ENCODE assay signal across 13 cellular contexts in genomic region chr15:25903024-25903581, GRCh38. TPM values are rescaled to one million over a fixed set of nuclear protein-coding genes. Genes with fewer than 3 reads are reported as not detected.
DNase-seq lines count a peak whose midpoint lies in the region; ATAC-seq and TF ChIP-seq lines count a peak whose summit lies in the region.
"Had no signal": no experiment of that assay in that cellular context is flagged by ENCODE, and none has a peak within 500 bp of the region (broad histone marks: within the 10 kb centered on the region; RNA-seq: fewer than 3 reads in every experiment).

No MANE protein-coding gene starts in this region.

- H3K36me3 Mint-ChIP-seq in WTC11: no peaks in the 10 kb centered on the region
- no peaks in the 10 kb centered on the region for H3K36me3 Mint-ChIP-seq in stimulated activated memory B cell treated with anti-CD40 and anti-IgM and Interleukin-4, amounts not matched to agents 10 μg/mL and 1 μg/mL and 100 μg/mL, for 72 hours

- H2BK20ac ChIP-seq in IMR-90 (ENCODE audit: low read depth, low read length): peak overlapping the region; percentile 33

- in situ Hi-C loops in IMR-90 (cut with MboI; ENCODE audit: low sequenced_read_pairs): no loop called here

- peak overlapping the region; percentile 58 for H3K14ac ChIP-seq in IMR-90 (replicated peaks; ENCODE audit: low read depth, low read length)

- H3K27ac ChIP-seq in IMR-90 (ENCODE audit: insufficient read depth, low read length): no peak overlapping the region

- H3K56ac ChIP-seq in IMR-90 (ENCODE audit: extremely low read depth, insufficient read depth, low read length): no peak overlapping the region

- no peak overlapping the region for H3K27ac Mint-ChIP-seq in WTC11
- H3K27ac Mint-ChIP-seq in stimulated activated memory B cell treated with anti-CD40 and anti-IgM and Interleukin-4, amounts not matched to agents 10 μg/mL and 1 μg/mL and 100 μg/mL, for 72 hours: no peak overlapping the region

- H2BK5ac ChIP-seq in IMR-90 (ENCODE audit: low read depth, low read length, poor library complexity, severe bottlenecking): peak overlapping the region; percentile 69

- POLR2A ChIA-PET in IMR-90 (lab: Charles Lee; ENCODE audit: unreplicated experiment): no interaction called here
- POLR2A ChIA-PET in WTC11 (lab: Charles Lee): no interaction called here

- H3K4me1 ChIP-seq in IMR-90 (ENCODE audit: control insufficient read depth, insufficient read depth, low read length): peaks cover 16% of the 10 kb centered on the region

- peak overlapping the region; percentile 37; the same call in 1 of the 2 replicates for H2AK5ac ChIP-seq in IMR-90 (ENCODE audit: low read depth, low read length)

- intact Hi-C loops in IMR-90 (cut with micrococcal nuclease) (no loop called here), left colon (cut with DNase I, micrococcal nuclease) (no loop called here)

- H3K9ac ChIP-seq in IMR-90 (ENCODE audit: low read depth, low read length): 0 out of 2 replicates have a peak overlapping the region, but pooled peaks have one; percentile 14

- H4K5ac ChIP-seq in IMR-90 (ENCODE audit: low read depth, low read length): peak overlapping the region; percentile 13; the same call in 1 of the 2 replicates

- H4K20me1 ChIP-seq in IMR-90 (ENCODE audit: insufficient read depth, low read length): no peaks in the 10 kb centered on the region

- TF ChIP-seq CTCF in IMR-90 (conservative IDR thresholded peaks at IDR 0.05; ENCODE audit: low read depth, low read length): no peak
- TF ChIP-seq CTCF in WTC11 (IDR thresholded peaks at IDR 0.05): no peak

- H4K8ac ChIP-seq in IMR-90 (ENCODE audit: low read depth in 2 of 2, low read length in 2 of 2): peak overlapping the region; percentile 42 to 78; a peak in 3 of 4 replicates

- peak overlapping the region; percentile 74 for H2AK9ac ChIP-seq in IMR-90 (replicated peaks; ENCODE audit: low read depth, low read length, poor library complexity)

- DNase-seq in IMR-90 (peak; percentile 41), WTC11 (ENCODE audit: low spot score) (no peak), left colon (no peak), activated gamma-delta T cell treated with Interleukin-2 at 50 U/mL for 16 hours (no peak), NCI-H526 (lab: John Stamatoyannopoulos, UW) (no peak)
- DNase-seq: activated CD4-positive, CD25-positive, alpha-beta regulatory T cell treated with anti-CD3 and anti-CD28 coated beads, Interleukin-2, amount 50 U/mL, for 72 hours; DMS153; KG1; NCI-H2171 treated with DMSO at 0.1 percent for 48 hours; SHP77; stimulated activated CD4-positive, alpha-beta T cell treated with anti-CD3 and anti-CD28 coated beads, Interleukin-2, amount 100 ng/mL, for 48 hours had no signal

- H3K4me2 ChIP-seq in IMR-90 (ENCODE audit: low read depth, low read length): no peak overlapping the region

- H2BK120ac ChIP-seq in IMR-90 (ENCODE audit: low read depth, low read length): peak overlapping the region; percentile 79

- TF ChIP-seq POLR2A in IMR-90 (IDR thresholded peaks at IDR 0.05; ENCODE audit: low read depth, low read length): no peak

- H3K9me3 ChIP-seq in IMR-90 (ENCODE audit: control insufficient read depth, insufficient read depth, low read length): no peaks in the 10 kb centered on the region

- ATAC-seq in IMR-90 (ENCODE audit: low read depth) (peak; percentile 65), WTC11 (peak; percentile 34; the same call in 1 of the 2 replicates), left colon (peak; percentile 44), HG03139 (IDR thresholded peaks at IDR 0.05; ENCODE audit: unreplicated experiment) (no peak)
- ATAC-seq in stimulated activated memory B cell treated with anti-CD40 and anti-IgM and Interleukin-4, amounts not matched to agents 10 μg/mL and 1 μg/mL and 100 μg/mL, for 72 hours: peak; percentile 18

- H3K18ac ChIP-seq in IMR-90 (ENCODE audit: low read depth, low read length): no peak overlapping the region; the same call in 1 of the 2 replicates

- H3K27me3 ChIP-seq in IMR-90 (ENCODE audit: control insufficient read depth, insufficient read depth, low read length): no peaks in the 10 kb centered on the region

- no peaks in the 10 kb centered on the region for H3K79me1 ChIP-seq in IMR-90 (ENCODE audit: low read depth in 1 of 2, low read length in 2 of 2)

- no peak overlapping the region for H3K4me3 Mint-ChIP-seq in WTC11
- H3K4me3 Mint-ChIP-seq in stimulated activated memory B cell treated with anti-CD40 and anti-IgM and Interleukin-4, amounts not matched to agents 10 μg/mL and 1 μg/mL and 100 μg/mL, for 72 hours: no peak overlapping the region

- CTCF ChIA-PET in IMR-90 (lab: Yijun Ruan, JAX) (no interaction called here), WTC11 (lab: Charles Lee) (interaction anchor here (0.6 to 1.2 kb wide), 4 partner anchors 38 to 120 kb away, joined by 3 to 5 read pairs (median 4); no protein-coding TSS in a partner anchor)

- no TSS peak for BruUV-seq in IMR-90 (replicated peaks; lab: Mats Ljungman, UMichigan)

- H3K36me3 ChIP-seq in IMR-90 (ENCODE audit: control insufficient read depth, insufficient read depth, low read length): no peaks in the 10 kb centered on the region

- H3K4me1 Mint-ChIP-seq in WTC11: peaks cover 8% of the 10 kb centered on the region
- no peaks in the 10 kb centered on the region for H3K4me1 Mint-ChIP-seq in stimulated activated memory B cell treated with anti-CD40 and anti-IgM and Interleukin-4, amounts not matched to agents 10 μg/mL and 1 μg/mL and 100 μg/mL, for 72 hours

- peaks cover 11% of the 10 kb centered on the region for H3K9me1 ChIP-seq in IMR-90 (ENCODE audit: insufficient read depth, low read length)

- H2BK15ac ChIP-seq in IMR-90 (ENCODE audit: low read depth, low read length): peak overlapping the region; percentile 65; the same call in 2 of the 3 replicates

- 40% methylated on average over 4 of the region's 10 CpGs; no CpG with 5 or more reads in 1 of the 2 experiments for WGBS in IMR-90 (ENCODE audit: extremely low coverage in 2 of 2, insufficient read length in 1 of 2), 2 experiments

- H3K27me3 Mint-ChIP-seq in WTC11 (ENCODE audit: low read depth): no peaks in the 10 kb centered on the region
- peaks cover 7% of the 10 kb centered on the region for H3K27me3 Mint-ChIP-seq in stimulated activated memory B cell treated with anti-CD40 and anti-IgM and Interleukin-4, amounts not matched to agents 10 μg/mL and 1 μg/mL and 100 μg/mL, for 72 hours

- dilution Hi-C loops in IMR-90 (cut with HindIII; ENCODE audit: low sequenced_read_pairs, unreplicated experiment): no loop called here

- H2AFZ ChIP-seq in IMR-90 (replicated peaks; ENCODE audit: low read length, poor library complexity): peak overlapping the region; percentile 83

- H3K4ac ChIP-seq in IMR-90 (ENCODE audit: low read depth, low read length): peak overlapping the region; percentile 64

- peak overlapping the region; percentile 82; the same call in 1 of the 2 replicates for H4K91ac ChIP-seq in IMR-90 (ENCODE audit: insufficient read depth, low read depth, low read length)

- no peak overlapping the region for H3K23ac ChIP-seq in IMR-90 (ENCODE audit: low read depth, low read length)

- no peaks in the 10 kb centered on the region for H3K9me3 Mint-ChIP-seq in WTC11
- no peaks in the 10 kb centered on the region for H3K9me3 Mint-ChIP-seq in stimulated activated memory B cell treated with anti-CD40 and anti-IgM and Interleukin-4, amounts not matched to agents 10 μg/mL and 1 μg/mL and 100 μg/mL, for 72 hours

- no peak for TF ChIP-seq RAD21 in IMR-90 (IDR thresholded peaks at IDR 0.05; ENCODE audit: low read length)

- no peak overlapping the region for H3K4me3 ChIP-seq in IMR-90 (ENCODE audit: insufficient read depth, low read depth, low read length)

TF ChIP-seq in IMR-90, 13 proteins besides CTCF, POLR2A, EP300 and RAD21:
- TF ChIP-seq MAFK (IDR thresholded peaks at IDR 0.05; ENCODE audit: low read depth, low read length) (no peak), CEBPB (IDR thresholded peaks at IDR 0.05; ENCODE audit: low read depth, low read length) (no peak), MAZ (IDR thresholded peaks at IDR 0.05; ENCODE audit: borderline replicate concordance, low read depth, low read length) (peak; percentile 36; the same call in 1 of the 2 replicates)

TF ChIP-seq in WTC11, 78 proteins besides CTCF, POLR2A, EP300 and RAD21 (continues in another document):
- no peak for TF ChIP-seq ZNF121 (CRISPR knock-in tag; IDR thresholded peaks at IDR 0.05)
- no peak for TF ChIP-seq NFATC4 (CRISPR knock-in tag; IDR thresholded peaks at IDR 0.05)
- no peak for TF ChIP-seq ZBTB43 (CRISPR knock-in tag; IDR thresholded peaks at IDR 0.05)
- TF ChIP-seq ZNF416 (CRISPR knock-in tag; IDR thresholded peaks at IDR 0.05): no peak
- no peak for TF ChIP-seq ATF2 (CRISPR knock-in tag; IDR thresholded peaks at IDR 0.05; ENCODE audit: borderline replicate concordance, low read depth)

RNA-seq across cellular contexts. Expression of gene ATP10A, which starts 40.0 kb away (rescaled TPM):
- total RNA-seq in IMR-90 (2012; rRNA removed) (12.8 and 13.8 TPM in 2 replicates), WTC11 (2021) (2.1 to 2.4 TPM (median 2.1 TPM) in 3 replicates), left colon (1 to 10 TPM; 1.4 to 1.5 TPM)
- 16.0 and 16.9 TPM in 2 replicates for polyA plus RNA-seq in IMR-90 (2012; rRNA removed)
- polyA plus RNA-seq in IMR-90 (2012; cell fraction: cytosol; rRNA removed): 8.3 and 9.4 TPM in 2 replicates
- 23.5 and 28.3 TPM in 2 replicates for polyA plus RNA-seq in IMR-90 (2012; cell fraction: nucleus; rRNA removed; ENCODE audit: low replicate concordance)
